1 cellular context compared by ENCODE assay signal in genomic region chr2:218393750-218394290, GRCh38.
TF ChIP-seq lines count a peak whose summit lies in the region.

No MANE protein-coding gene starts in this region.

TF ChIP-seq in K562, 482 proteins besides CTCF, POLR2A, EP300 and RAD21 (continued from another document and continues in another):
- TF ChIP-seq, protein P1, sequence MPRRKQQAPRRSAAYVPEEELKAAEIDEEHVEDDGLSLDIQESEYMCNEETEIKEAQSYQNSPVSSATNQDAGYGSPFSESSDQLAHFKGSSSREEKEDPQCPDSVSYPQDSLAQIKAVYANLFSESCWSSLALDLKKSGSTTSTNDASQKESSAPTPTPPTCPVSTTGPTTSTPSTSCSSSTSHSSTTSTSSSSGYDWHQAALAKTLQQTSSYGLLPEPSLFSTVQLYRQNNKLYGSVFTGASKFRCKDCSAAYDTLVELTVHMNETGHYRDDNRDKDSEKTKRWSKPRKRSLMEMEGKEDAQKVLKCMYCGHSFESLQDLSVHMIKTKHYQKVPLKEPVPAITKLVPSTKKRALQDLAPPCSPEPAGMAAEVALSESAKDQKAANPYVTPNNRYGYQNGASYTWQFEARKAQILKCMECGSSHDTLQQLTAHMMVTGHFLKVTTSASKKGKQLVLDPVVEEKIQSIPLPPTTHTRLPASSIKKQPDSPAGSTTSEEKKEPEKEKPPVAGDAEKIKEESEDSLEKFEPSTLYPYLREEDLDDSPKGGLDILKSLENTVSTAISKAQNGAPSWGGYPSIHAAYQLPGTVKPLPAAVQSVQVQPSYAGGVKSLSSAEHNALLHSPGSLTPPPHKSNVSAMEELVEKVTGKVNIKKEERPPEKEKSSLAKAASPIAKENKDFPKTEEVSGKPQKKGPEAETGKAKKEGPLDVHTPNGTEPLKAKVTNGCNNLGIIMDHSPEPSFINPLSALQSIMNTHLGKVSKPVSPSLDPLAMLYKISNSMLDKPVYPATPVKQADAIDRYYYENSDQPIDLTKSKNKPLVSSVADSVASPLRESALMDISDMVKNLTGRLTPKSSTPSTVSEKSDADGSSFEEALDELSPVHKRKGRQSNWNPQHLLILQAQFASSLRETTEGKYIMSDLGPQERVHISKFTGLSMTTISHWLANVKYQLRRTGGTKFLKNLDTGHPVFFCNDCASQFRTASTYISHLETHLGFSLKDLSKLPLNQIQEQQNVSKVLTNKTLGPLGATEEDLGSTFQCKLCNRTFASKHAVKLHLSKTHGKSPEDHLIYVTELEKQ (CRISPR knock-in tag; IDR thresholded peaks at IDR 0.05): no peak
- TF ChIP-seq, protein P2, sequence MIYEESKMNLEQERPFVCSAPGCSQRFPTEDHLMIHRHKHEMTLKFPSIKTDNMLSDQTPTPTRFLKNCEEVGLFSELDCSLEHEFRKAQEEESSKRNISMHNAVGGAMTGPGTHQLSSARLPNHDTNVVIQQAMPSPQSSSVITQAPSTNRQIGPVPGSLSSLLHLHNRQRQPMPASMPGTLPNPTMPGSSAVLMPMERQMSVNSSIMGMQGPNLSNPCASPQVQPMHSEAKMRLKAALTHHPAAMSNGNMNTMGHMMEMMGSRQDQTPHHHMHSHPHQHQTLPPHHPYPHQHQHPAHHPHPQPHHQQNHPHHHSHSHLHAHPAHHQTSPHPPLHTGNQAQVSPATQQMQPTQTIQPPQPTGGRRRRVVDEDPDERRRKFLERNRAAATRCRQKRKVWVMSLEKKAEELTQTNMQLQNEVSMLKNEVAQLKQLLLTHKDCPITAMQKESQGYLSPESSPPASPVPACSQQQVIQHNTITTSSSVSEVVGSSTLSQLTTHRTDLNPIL (CRISPR knock-in tag; IDR thresholded peaks at IDR 0.05): no peak
- TF ChIP-seq HMGN3 (IDR thresholded peaks at IDR 0.05; ENCODE audit: borderline replicate concordance, extremely low read depth, insufficient read length, low read depth, low read length) (no peak), ZNF778 (CRISPR knock-in tag; IDR thresholded peaks at IDR 0.05) (no peak), JUND (IDR thresholded peaks at IDR 0.05; ENCODE audit: borderline replicate concordance, low read depth, low read length) (no peak; the same call in 1 of the 2 replicates), JUND (tag; IDR thresholded peaks at IDR 0.05; ENCODE audit: borderline replicate concordance, low read depth, low read length) (peak; percentile 56; the same call in 2 of the 3 replicates), ZNF316 (IDR thresholded peaks at IDR 0.05) (no peak), MTA1 (IDR thresholded peaks at IDR 0.05; ENCODE audit: borderline replicate concordance) (0 out of 2 replicates have a peak, but pooled peaks have one; percentile 25), HDAC1 (IDR thresholded peaks at IDR 0.05) (0 out of 4 replicates have a peak, but pooled peaks of 1 of the 2 experiments have one; percentile 20), SPI1 (IDR thresholded peaks at IDR 0.05; ENCODE audit: borderline replicate concordance, low read depth, low read length) (no peak), BRD4 (IDR thresholded peaks at IDR 0.05) (no peak), ZNF384 (IDR thresholded peaks at IDR 0.05; ENCODE audit: low read depth, low read length) (no peak), TSC22D4 (tag; IDR thresholded peaks at IDR 0.05) (no peak), NRF1 (conservative IDR thresholded peaks at IDR 0.05 in 1 of 2, IDR thresholded peaks at IDR 0.05 in 1 of 2) (peak; percentile 31 to 32; a peak in 2 of 4 replicates), ZNF76 (CRISPR knock-in tag; IDR thresholded peaks at IDR 0.05; ENCODE audit: borderline replicate concordance) (no peak), RBM34 (IDR thresholded peaks at IDR 0.05; ENCODE audit: borderline replicate concordance, insufficient read depth, low read length) (no peak), MCM5 (IDR thresholded peaks at IDR 0.05; ENCODE audit: low read depth) (no peak), ESRRA (IDR thresholded peaks at IDR 0.05; ENCODE audit: borderline replicate concordance, low read depth) (peak; percentile 29; the same call in 1 of the 2 replicates), NR2F6 (CRISPR knock-in tag; IDR thresholded peaks at IDR 0.05) (no peak), ETV1 (tag; conservative IDR thresholded peaks at IDR 0.05; ENCODE audit: low read depth) (no peak), MTF1 (CRISPR knock-in tag; IDR thresholded peaks at IDR 0.05; ENCODE audit: borderline replicate concordance) (no peak), TAF1 (IDR thresholded peaks at IDR 0.05; ENCODE audit: control insufficient read depth, extremely low read depth, insufficient read depth, low read length, severe bottlenecking) (peak; percentile 34), CBX2 (IDR thresholded peaks at IDR 0.05; ENCODE audit: insufficient read depth, low read length, poor library complexity, severe bottlenecking) (no peak), IRF9 (tag; IDR thresholded peaks at IDR 0.05) (0 out of 2 replicates have a peak, but pooled peaks have one; percentile 6), ZNF12 (CRISPR knock-in tag; IDR thresholded peaks at IDR 0.05) (no peak), RB1 (IDR thresholded peaks at IDR 0.05; ENCODE audit: low read depth) (no peak), GATA2 (CRISPR knock-in tag; IDR thresholded peaks at IDR 0.05) (no peak), ZNF354B (CRISPR knock-in tag; IDR thresholded peaks at IDR 0.05) (no peak), C11orf30 (IDR thresholded peaks at IDR 0.05; ENCODE audit: low read depth) (no peak)
- TF ChIP-seq, protein P3, sequence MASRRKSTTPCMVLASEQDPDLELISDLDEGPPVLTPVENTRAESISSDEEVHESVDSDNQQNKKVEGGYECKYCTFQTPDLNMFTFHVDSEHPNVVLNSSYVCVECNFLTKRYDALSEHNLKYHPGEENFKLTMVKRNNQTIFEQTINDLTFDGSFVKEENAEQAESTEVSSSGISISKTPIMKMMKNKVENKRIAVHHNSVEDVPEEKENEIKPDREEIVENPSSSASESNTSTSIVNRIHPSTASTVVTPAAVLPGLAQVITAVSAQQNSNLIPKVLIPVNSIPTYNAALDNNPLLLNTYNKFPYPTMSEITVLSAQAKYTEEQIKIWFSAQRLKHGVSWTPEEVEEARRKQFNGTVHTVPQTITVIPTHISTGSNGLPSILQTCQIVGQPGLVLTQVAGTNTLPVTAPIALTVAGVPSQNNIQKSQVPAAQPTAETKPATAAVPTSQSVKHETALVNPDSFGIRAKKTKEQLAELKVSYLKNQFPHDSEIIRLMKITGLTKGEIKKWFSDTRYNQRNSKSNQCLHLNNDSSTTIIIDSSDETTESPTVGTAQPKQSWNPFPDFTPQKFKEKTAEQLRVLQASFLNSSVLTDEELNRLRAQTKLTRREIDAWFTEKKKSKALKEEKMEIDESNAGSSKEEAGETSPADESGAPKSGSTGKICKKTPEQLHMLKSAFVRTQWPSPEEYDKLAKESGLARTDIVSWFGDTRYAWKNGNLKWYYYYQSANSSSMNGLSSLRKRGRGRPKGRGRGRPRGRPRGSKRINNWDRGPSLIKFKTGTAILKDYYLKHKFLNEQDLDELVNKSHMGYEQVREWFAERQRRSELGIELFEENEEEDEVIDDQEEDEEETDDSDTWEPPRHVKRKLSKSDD (conservative IDR thresholded peaks at IDR 0.05; ENCODE audit: low read length): no peak
- TF ChIP-seq, protein P4, sequence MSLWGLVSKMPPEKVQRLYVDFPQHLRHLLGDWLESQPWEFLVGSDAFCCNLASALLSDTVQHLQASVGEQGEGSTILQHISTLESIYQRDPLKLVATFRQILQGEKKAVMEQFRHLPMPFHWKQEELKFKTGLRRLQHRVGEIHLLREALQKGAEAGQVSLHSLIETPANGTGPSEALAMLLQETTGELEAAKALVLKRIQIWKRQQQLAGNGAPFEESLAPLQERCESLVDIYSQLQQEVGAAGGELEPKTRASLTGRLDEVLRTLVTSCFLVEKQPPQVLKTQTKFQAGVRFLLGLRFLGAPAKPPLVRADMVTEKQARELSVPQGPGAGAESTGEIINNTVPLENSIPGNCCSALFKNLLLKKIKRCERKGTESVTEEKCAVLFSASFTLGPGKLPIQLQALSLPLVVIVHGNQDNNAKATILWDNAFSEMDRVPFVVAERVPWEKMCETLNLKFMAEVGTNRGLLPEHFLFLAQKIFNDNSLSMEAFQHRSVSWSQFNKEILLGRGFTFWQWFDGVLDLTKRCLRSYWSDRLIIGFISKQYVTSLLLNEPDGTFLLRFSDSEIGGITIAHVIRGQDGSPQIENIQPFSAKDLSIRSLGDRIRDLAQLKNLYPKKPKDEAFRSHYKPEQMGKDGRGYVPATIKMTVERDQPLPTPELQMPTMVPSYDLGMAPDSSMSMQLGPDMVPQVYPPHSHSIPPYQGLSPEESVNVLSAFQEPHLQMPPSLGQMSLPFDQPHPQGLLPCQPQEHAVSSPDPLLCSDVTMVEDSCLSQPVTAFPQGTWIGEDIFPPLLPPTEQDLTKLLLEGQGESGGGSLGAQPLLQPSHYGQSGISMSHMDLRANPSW (CRISPR knock-in tag; IDR thresholded peaks at IDR 0.05): no peak
- TF ChIP-seq, protein P5, sequence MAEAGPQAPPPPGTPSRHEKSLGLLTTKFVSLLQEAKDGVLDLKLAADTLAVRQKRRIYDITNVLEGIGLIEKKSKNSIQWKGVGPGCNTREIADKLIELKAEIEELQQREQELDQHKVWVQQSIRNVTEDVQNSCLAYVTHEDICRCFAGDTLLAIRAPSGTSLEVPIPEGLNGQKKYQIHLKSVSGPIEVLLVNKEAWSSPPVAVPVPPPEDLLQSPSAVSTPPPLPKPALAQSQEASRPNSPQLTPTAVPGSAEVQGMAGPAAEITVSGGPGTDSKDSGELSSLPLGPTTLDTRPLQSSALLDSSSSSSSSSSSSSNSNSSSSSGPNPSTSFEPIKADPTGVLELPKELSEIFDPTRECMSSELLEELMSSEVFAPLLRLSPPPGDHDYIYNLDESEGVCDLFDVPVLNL (CRISPR knock-in tag; IDR thresholded peaks at IDR 0.05; ENCODE audit: low read depth): no peak
- TF ChIP-seq, protein P6, sequence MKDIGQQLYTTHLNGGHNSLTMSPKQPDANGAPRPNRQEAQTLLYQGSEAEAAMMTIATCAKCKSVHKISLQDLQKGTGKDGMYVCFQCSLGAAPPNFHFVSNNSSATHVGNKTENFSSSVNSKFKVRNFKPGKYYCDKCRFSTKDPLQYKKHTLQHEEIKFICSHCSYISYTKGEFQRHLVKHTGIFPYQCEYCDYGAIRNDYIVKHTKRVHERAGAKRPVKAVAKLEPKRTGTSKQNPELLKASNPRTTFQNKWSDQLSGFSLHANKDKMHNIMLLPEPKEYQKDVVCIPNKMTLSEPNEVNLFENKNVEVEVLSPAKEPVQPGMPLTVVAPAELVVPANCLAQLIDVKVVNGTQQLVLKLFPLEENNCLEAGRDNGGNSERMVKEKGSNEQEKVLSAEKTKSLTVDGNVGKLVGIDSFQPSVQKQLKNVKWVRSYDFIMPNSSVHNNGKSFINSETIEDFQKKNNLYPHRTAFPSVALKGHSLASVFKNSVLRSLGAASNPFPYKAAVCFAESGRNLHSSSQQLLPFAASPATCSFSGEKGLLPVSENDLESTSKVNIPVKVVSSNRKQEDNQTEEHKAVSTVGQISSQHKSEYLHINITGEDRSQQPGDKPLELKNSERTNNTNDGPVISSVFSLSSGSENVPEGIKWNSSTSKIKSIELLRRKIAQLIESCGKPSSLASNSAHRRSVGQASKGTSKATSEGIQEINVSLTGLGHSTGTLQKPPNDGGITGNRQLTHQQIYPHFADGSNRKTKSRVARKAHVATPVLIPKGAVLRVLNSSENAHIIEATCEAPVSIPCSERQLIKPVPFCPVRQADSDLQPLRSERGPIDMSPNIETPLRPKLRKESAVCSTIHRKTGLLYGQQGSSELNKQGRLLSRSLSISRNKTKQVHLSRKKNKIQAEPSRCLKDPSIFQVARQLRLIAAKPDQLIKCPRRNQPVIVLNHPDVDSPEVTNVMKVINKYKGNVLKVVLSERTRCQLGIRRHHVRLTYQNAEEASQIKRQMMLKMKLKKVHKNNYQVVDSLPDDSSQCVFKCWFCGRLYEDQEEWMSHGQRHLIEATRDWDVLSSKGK (CRISPR knock-in tag; IDR thresholded peaks at IDR 0.05): no peak
- TF ChIP-seq, protein P7, sequence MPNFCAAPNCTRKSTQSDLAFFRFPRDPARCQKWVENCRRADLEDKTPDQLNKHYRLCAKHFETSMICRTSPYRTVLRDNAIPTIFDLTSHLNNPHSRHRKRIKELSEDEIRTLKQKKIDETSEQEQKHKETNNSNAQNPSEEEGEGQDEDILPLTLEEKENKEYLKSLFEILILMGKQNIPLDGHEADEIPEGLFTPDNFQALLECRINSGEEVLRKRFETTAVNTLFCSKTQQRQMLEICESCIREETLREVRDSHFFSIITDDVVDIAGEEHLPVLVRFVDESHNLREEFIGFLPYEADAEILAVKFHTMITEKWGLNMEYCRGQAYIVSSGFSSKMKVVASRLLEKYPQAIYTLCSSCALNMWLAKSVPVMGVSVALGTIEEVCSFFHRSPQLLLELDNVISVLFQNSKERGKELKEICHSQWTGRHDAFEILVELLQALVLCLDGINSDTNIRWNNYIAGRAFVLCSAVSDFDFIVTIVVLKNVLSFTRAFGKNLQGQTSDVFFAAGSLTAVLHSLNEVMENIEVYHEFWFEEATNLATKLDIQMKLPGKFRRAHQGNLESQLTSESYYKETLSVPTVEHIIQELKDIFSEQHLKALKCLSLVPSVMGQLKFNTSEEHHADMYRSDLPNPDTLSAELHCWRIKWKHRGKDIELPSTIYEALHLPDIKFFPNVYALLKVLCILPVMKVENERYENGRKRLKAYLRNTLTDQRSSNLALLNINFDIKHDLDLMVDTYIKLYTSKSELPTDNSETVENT (CRISPR knock-in tag; IDR thresholded peaks at IDR 0.05): no peak
- TF ChIP-seq, protein P8, sequence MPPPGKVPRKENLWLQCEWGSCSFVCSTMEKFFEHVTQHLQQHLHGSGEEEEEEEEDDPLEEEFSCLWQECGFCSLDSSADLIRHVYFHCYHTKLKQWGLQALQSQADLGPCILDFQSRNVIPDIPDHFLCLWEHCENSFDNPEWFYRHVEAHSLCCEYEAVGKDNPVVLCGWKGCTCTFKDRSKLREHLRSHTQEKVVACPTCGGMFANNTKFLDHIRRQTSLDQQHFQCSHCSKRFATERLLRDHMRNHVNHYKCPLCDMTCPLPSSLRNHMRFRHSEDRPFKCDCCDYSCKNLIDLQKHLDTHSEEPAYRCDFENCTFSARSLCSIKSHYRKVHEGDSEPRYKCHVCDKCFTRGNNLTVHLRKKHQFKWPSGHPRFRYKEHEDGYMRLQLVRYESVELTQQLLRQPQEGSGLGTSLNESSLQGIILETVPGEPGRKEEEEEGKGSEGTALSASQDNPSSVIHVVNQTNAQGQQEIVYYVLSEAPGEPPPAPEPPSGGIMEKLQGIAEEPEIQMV (tag; conservative IDR thresholded peaks at IDR 0.05; ENCODE audit: low read depth): no peak
